In genomic region chr15:91465696-91466095, GRCh38 we compare ENCODE assay signal across 17 cellular contexts.
DNase-seq lines count a peak whose midpoint lies in the region; ATAC-seq and TF ChIP-seq lines count a peak whose summit lies in the region.
"Had no signal": no experiment of that assay in that cellular context is flagged by ENCODE, and none has a peak within 500 bp of the region (broad histone marks: within the 10 kb centered on the region; RNA-seq: fewer than 3 reads in every experiment).

No MANE protein-coding gene starts in this region.

- WGBS in H9 (ENCODE audit: extremely low coverage, insufficient read length, low lambda C conversion rate), result no CpG with 5 or more reads among the region's 7 CpGs

- no peak overlapping the region for H3K14ac ChIP-seq in H9 (ENCODE audit: insufficient read depth, low read length)

- peaks cover 0 to 5% of the 10 kb centered on the region in 2 experiments for H3K4me1 Mint-ChIP-seq in H9
- H3K4me1 Mint-ChIP-seq: IgD-negative memory B cell had no signal

- no peaks in the 10 kb centered on the region for H3K27me3 ChIP-seq in RWPE2 (ENCODE audit: insufficient read depth, poor library complexity, severe bottlenecking)
- no peaks in the 10 kb centered on the region for H3K27me3 ChIP-seq in H9 (ENCODE audit: insufficient read depth, low read length)
- H3K27me3 ChIP-seq: BE2C, cardiac muscle cell, tibial artery had no signal

- no peak overlapping the region for H3T11ph ChIP-seq in H9 (ENCODE audit: low read length)

- H3K4me1 ChIP-seq in RWPE2 (ENCODE audit: insufficient read depth, poor library complexity, severe bottlenecking) (peaks cover 8% of the 10 kb centered on the region), H9 (ENCODE audit: insufficient read depth, low read length) (no peaks in the 10 kb centered on the region)
- H3K4me1 ChIP-seq: tibial artery had no signal

- H2BK20ac ChIP-seq in H9 (ENCODE audit: low read depth, low read length, poor library complexity, severe bottlenecking), result no peak overlapping the region

- H3K9me3 Mint-ChIP-seq in H9, result no peaks in the 10 kb centered on the region
- H3K9me3 Mint-ChIP-seq: activated CD8-positive, alpha-beta T cell treated with anti-CD3 and anti-CD28 coated beads for 36 hours; activated T-helper 2 cell treated with anti-CD3 and anti-CD28 coated beads, Interferon-gamma antibody, Interleukin-2, Interleukin-4, amounts not matched to agents 10 μg/mL and 5 μg/mL and 100 μg/mL, durations not matched to agents 14 hours and 24 hours and 36 hours; mesothelial cell of epicardium; stimulated activated effector memory CD8-positive, alpha-beta T cell treated with anti-CD3 and anti-CD28 coated beads, Interleukin-12 subunit alpha, Interleukin-12 subunit beta, amount 100 ng/mL, for 72 hours had no signal

- DNase-seq in NCI-H1417 (lab: John Stamatoyannopoulos, UW) (peak; percentile 64 to 94 (median 89)), NCI-H2107 treated with DMSO at 0.1 percent for 48 hours (lab: John Stamatoyannopoulos, UW; ENCODE audit: unreplicated experiment) (peak; percentile 80), RWPE2 (ENCODE audit: low spot score) (no peak), mucosa of gallbladder (ENCODE audit: low spot score) (peak; percentile 33), glomerular visceral epithelial cell (ENCODE audit: extremely low spot score) (no peak), H9 (no peak)
- DNase-seq: activated CD8-positive, alpha-beta T cell treated with anti-CD3 and anti-CD28 coated beads for 36 hours; BE2C; head of caudate nucleus; stimulated activated CD4-positive, alpha-beta T cell treated with anti-CD3 and anti-CD28 coated beads, Interleukin-12 subunit alpha, Interleukin-12 subunit beta, amount 100 ng/mL, for 4 hours; tibial artery had no signal

- no peak overlapping the region for H3K4me3 Mint-ChIP-seq in H9
- H3K4me3 Mint-ChIP-seq: activated CD8-positive, alpha-beta T cell treated with anti-CD3 and anti-CD28 coated beads for 36 hours; IgD-negative memory B cell; mesothelial cell of epicardium; stimulated activated effector memory CD8-positive, alpha-beta T cell treated with anti-CD3 and anti-CD28 coated beads, Interleukin-12 subunit alpha, Interleukin-12 subunit beta, amount 100 ng/mL, for 72 hours had no signal

- no peaks in the 10 kb centered on the region; the same call in 1 of the 2 replicates for H3K79me2 ChIP-seq in H9 (ENCODE audit: insufficient read depth, low read length)

- TF ChIP-seq CTCF in RWPE2 (IDR thresholded peaks at IDR 0.05; ENCODE audit: poor library complexity, severe bottlenecking), result no peak
- no peak for TF ChIP-seq CTCF in H9 (conservative IDR thresholded peaks at IDR 0.05)

- H4K5ac ChIP-seq in H9 (ENCODE audit: insufficient read length, low read depth, low read length), result no peak overlapping the region

- H3K18ac ChIP-seq in H9 (ENCODE audit: insufficient read length, low read depth, low read length), result no peak overlapping the region

- H3K27ac ChIP-seq in RWPE2 (ENCODE audit: poor library complexity, severe bottlenecking) (no peak overlapping the region), H9 (ENCODE audit: insufficient read length, low read depth, low read length) (no peak overlapping the region)
- H3K27ac ChIP-seq: cardiac muscle cell, tibial artery had no signal

- no peak overlapping the region for H3K4ac ChIP-seq in H9 (ENCODE audit: low read depth, low read length)

- H3K27ac Mint-ChIP-seq in H9, result no peak overlapping the region
- H3K27ac Mint-ChIP-seq: activated CD8-positive, alpha-beta T cell treated with anti-CD3 and anti-CD28 coated beads for 36 hours; activated T-helper 2 cell treated with anti-CD3 and anti-CD28 coated beads, Interferon-gamma antibody, Interleukin-2, Interleukin-4, amounts not matched to agents 10 μg/mL and 5 μg/mL and 100 μg/mL, durations not matched to agents 14 hours and 24 hours and 36 hours; IgD-negative memory B cell; mesothelial cell of epicardium; stimulated activated effector memory CD8-positive, alpha-beta T cell treated with anti-CD3 and anti-CD28 coated beads, Interleukin-12 subunit alpha, Interleukin-12 subunit beta, amount 100 ng/mL, for 72 hours had no signal

- no peak overlapping the region for H2BK120ac ChIP-seq in H9 (ENCODE audit: low read depth, low read length, poor library complexity, severe bottlenecking)

- H3K9ac ChIP-seq in H9 (ENCODE audit: extremely low read depth, insufficient read length, low read length), result no peak overlapping the region

- H3K56ac ChIP-seq in H9 (ENCODE audit: insufficient read length, low read depth, low read length), result no peak overlapping the region

- no peak overlapping the region for H2AFZ ChIP-seq in H9 (ENCODE audit: low read length)

- no peaks in the 10 kb centered on the region for H3K36me3 Mint-ChIP-seq in H9 (ENCODE audit: insufficient read depth in 1 of 3, low read depth in 3 of 3)
- H3K36me3 Mint-ChIP-seq: mesothelial cell of epicardium had no signal

- no peak overlapping the region for H2BK15ac ChIP-seq in H9 (ENCODE audit: low read depth, low read length)

- H3K27me3 Mint-ChIP-seq in H9 (ENCODE audit: low read depth), result no peaks in the 10 kb centered on the region

- ATAC-seq in RWPE2 (ENCODE audit: low read depth), result peak; percentile 43
- ATAC-seq in GM21367 (IDR thresholded peaks at IDR 0.05; ENCODE audit: unreplicated experiment), result no peak
- ATAC-seq: activated CD8-positive, alpha-beta T cell treated with anti-CD3 and anti-CD28 coated beads for 36 hours; stimulated activated effector memory CD8-positive, alpha-beta T cell treated with anti-CD3 and anti-CD28 coated beads, Interleukin-12 subunit alpha, Interleukin-12 subunit beta, amount 100 ng/mL, for 72 hours had no signal

- H3K23me2 ChIP-seq in H9 (ENCODE audit: insufficient read length, low read depth, low read length, poor library complexity, severe bottlenecking), result no peaks in the 10 kb centered on the region

- H2BK5ac ChIP-seq in H9 (ENCODE audit: insufficient read length, low read length), result no peak overlapping the region

- no peak overlapping the region for H4K8ac ChIP-seq in H9 (replicated peaks; ENCODE audit: insufficient read length, low read depth, low read length)

- no peak overlapping the region for H4K91ac ChIP-seq in H9 (ENCODE audit: insufficient read length, low read depth, low read length)

- no peak overlapping the region for H2BK12ac ChIP-seq in H9 (ENCODE audit: insufficient read length, low read depth, low read length)

- no peaks in the 10 kb centered on the region for H3K79me1 ChIP-seq in H9 (ENCODE audit: insufficient read depth, low read depth, low read length, poor library complexity, severe bottlenecking)

- no peak overlapping the region for H2AK5ac ChIP-seq in H9 (ENCODE audit: insufficient read length, low read length)

- no peak overlapping the region for H3K4me3 ChIP-seq in RWPE2 (ENCODE audit: severe bottlenecking)
- H3K4me3 ChIP-seq: cardiac muscle cell, tibial artery had no signal

- no peaks in the 10 kb centered on the region for H3K36me3 ChIP-seq in RWPE2 (ENCODE audit: low read depth)
- H3K36me3 ChIP-seq: BE2C, cardiac muscle cell, tibial artery had no signal

- no peaks in the 10 kb centered on the region for H3K9me3 ChIP-seq in RWPE2 (ENCODE audit: severe bottlenecking)
- H3K9me3 ChIP-seq in H9 (ENCODE audit: control insufficient read depth, low read depth, low read length), result no peaks in the 10 kb centered on the region
- H3K9me3 ChIP-seq: BE2C, tibial artery had no signal

- no peak overlapping the region for H3K4me2 ChIP-seq in H9 (ENCODE audit: insufficient read depth, insufficient read length, low read length)

- H3K23ac ChIP-seq in H9 (ENCODE audit: insufficient read length, low read depth, low read length), result no peak overlapping the region

- no peaks in the 10 kb centered on the region for H4K20me1 ChIP-seq in H9 (ENCODE audit: control insufficient read depth, insufficient read depth, insufficient read length)

Comparison
In these comparisons a context has a peak if more than half of its experiments do, and no peak if none do; other contexts are left out.
1. DNase-seq: peak in NCI-H1417 (3 of 3), NCI-H2107 treated with DMSO at 0.1 percent for 48 hours (single experiment) and mucosa of gallbladder (single experiment); none in RWPE2 (single experiment), glomerular visceral epithelial cell (single experiment) and H9 (single experiment).